ENCODE assay signal across 4 cellular contexts in the genomic region with DNA sequence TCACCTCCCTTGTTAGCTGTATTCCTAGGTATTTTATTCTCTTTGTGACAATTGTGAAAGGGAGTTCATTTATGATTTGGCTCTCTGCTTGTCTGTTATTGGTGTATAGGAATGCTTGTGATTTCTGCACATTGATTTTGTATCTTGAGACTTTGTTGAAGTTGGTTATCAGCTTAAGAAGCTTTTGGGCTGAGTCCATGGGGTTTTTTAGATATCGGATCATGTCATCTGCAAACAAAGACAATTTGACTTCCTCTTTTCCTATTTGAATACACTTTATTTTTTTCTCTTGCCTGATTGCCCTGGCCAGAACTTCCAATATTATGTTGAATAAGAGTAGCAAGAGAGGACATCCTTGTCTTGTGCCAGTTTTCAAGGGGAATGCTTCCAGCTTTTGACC. TPM values are rescaled to one million over a fixed set of nuclear protein-coding genes. Genes with fewer than 3 reads are reported as not detected.
"Had no signal": no experiment of that assay in that cellular context is flagged by ENCODE, and none has a peak within 500 bp of the region (broad histone marks: within the 10 kb centered on the region; RNA-seq: fewer than 3 reads in every experiment).

No MANE protein-coding gene starts in this region.

RNA-seq across cellular contexts. Expression of a gene that starts 15.0 kb away (rescaled TPM):
- total RNA-seq: LHCN-M2, MCF 10A had no signal

RNA-seq across cellular contexts. Expression of a gene that starts 33.8 kb away (rescaled TPM):
- total RNA-seq: LHCN-M2, M059J, MCF 10A, NCI-H460 had no signal
